In the genomic region with DNA sequence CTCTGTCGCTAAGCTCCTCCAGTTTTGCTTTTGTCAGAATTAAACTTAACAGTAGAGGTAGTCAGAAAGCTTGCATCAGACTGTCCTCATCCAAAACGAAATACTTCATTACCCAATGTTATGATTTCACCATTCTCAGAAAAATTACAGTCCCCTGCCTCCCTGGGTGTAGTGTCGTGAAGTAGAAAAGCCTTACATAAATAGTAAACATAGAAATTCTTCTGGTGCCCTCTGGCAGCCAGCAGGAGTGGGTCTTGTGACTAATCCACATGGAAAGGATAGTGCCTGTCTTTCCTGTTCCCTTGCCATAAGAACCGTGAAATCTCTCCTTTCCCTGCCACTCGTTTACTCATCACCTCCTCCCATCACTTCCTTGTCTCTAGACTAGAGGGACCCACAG, we compare ENCODE assay signal across 13 cellular contexts.
DNase-seq lines count a peak whose midpoint lies in the region; ATAC-seq lines count a peak whose summit lies in the region.
"Had no signal": no experiment of that assay in that cellular context is flagged by ENCODE, and none has a peak within 500 bp of the region (broad histone marks: within the 10 kb centered on the region; RNA-seq: fewer than 3 reads in every experiment).

No MANE protein-coding gene starts in this region.

- CTCF ChIA-PET in activated naive CD4-positive, alpha-beta T cell treated with anti-CD3 and anti-CD28 coated beads, Interleukin-2, amount 10 ng/mL, durations not matched to agents 7 days and 5 days (lab: Charles Lee), result interaction anchor here (1.6 kb wide), 1 partner anchor 16 kb away, joined by 4 read pairs; no protein-coding TSS in a partner anchor

- H3K27ac Mint-ChIP-seq in stimulated activated memory B cell treated with anti-CD40 and anti-IgM and Interleukin-4, amounts not matched to agents 10 μg/mL and 1 μg/mL and 100 μg/mL, for 72 hours, result no peak overlapping the region
- H3K27ac Mint-ChIP-seq in activated naive CD4-positive, alpha-beta T cell treated with anti-CD3 and anti-CD28 coated beads, Interleukin-2, amount 10 ng/mL, durations not matched to agents 7 days and 5 days, result no peak overlapping the region

- ATAC-seq in esophagus mucosa, result peak; percentile 49
- ATAC-seq in stimulated activated memory B cell treated with anti-CD40 and anti-IgM and Interleukin-4, amounts not matched to agents 10 μg/mL and 1 μg/mL and 100 μg/mL, for 72 hours, result no peak

- peaks cover 5% of the 10 kb centered on the region for H3K36me3 Mint-ChIP-seq in stimulated activated memory B cell treated with anti-CD40 and anti-IgM and Interleukin-4, amounts not matched to agents 10 μg/mL and 1 μg/mL and 100 μg/mL, for 72 hours
- no peaks in the 10 kb centered on the region for H3K36me3 Mint-ChIP-seq in activated naive CD4-positive, alpha-beta T cell treated with anti-CD3 and anti-CD28 coated beads, Interleukin-2, amount 10 ng/mL, durations not matched to agents 7 days and 5 days

- no peaks in the 10 kb centered on the region for H3K9me3 Mint-ChIP-seq in stimulated activated memory B cell treated with anti-CD40 and anti-IgM and Interleukin-4, amounts not matched to agents 10 μg/mL and 1 μg/mL and 100 μg/mL, for 72 hours
- H3K9me3 Mint-ChIP-seq in activated naive CD4-positive, alpha-beta T cell treated with anti-CD3 and anti-CD28 coated beads, Interleukin-2, amount 10 ng/mL, durations not matched to agents 7 days and 5 days, result no peaks in the 10 kb centered on the region

- no peaks in the 10 kb centered on the region for H3K4me1 Mint-ChIP-seq in stimulated activated memory B cell treated with anti-CD40 and anti-IgM and Interleukin-4, amounts not matched to agents 10 μg/mL and 1 μg/mL and 100 μg/mL, for 72 hours
- no peaks in the 10 kb centered on the region for H3K4me1 Mint-ChIP-seq in activated naive CD4-positive, alpha-beta T cell treated with anti-CD3 and anti-CD28 coated beads, Interleukin-2, amount 10 ng/mL, durations not matched to agents 7 days and 5 days

- DNase-seq in EH (ENCODE audit: low read depth) (peak; percentile 82), NCI-H226 (peak; percentile 17), pulmonary artery endothelial cell (ENCODE audit: low read depth, low spot score) (peak; percentile 26), amygdala (lab: John Stamatoyannopoulos, UW) (no peak), GM19238 (ENCODE audit: insufficient read length, low spot score) (no peak)
- no peak for DNase-seq in activated naive CD4-positive, alpha-beta T cell treated with anti-CD3 and anti-CD28 coated beads, Interleukin-2, amount 10 ng/mL, durations not matched to agents 7 days and 5 days
- DNase-seq: activated CD8-positive, alpha-beta memory T cell treated with anti-CD3 and anti-CD28 coated beads for 24 hours; anterior cingulate cortex; DMS79 treated with DMSO at 0.1 percent for 48 hours; glutamatergic neuron; NCI-H1930 had no signal

- H3K4me3 Mint-ChIP-seq in stimulated activated memory B cell treated with anti-CD40 and anti-IgM and Interleukin-4, amounts not matched to agents 10 μg/mL and 1 μg/mL and 100 μg/mL, for 72 hours, result no peak overlapping the region
- no peak overlapping the region for H3K4me3 Mint-ChIP-seq in activated naive CD4-positive, alpha-beta T cell treated with anti-CD3 and anti-CD28 coated beads, Interleukin-2, amount 10 ng/mL, durations not matched to agents 7 days and 5 days

- H3K27me3 Mint-ChIP-seq in stimulated activated memory B cell treated with anti-CD40 and anti-IgM and Interleukin-4, amounts not matched to agents 10 μg/mL and 1 μg/mL and 100 μg/mL, for 72 hours, result no peaks in the 10 kb centered on the region
- H3K27me3 Mint-ChIP-seq in activated naive CD4-positive, alpha-beta T cell treated with anti-CD3 and anti-CD28 coated beads, Interleukin-2, amount 10 ng/mL, durations not matched to agents 7 days and 5 days, result no peaks in the 10 kb centered on the region

Comparison
In these comparisons a context has a peak if more than half of its experiments do, and no peak if none do; other contexts are left out.
1. DNase-seq: peak in EH (single experiment), NCI-H226 (single experiment) and pulmonary artery endothelial cell (single experiment); none in amygdala (0 of 56), GM19238 (single experiment) and activated naive CD4-positive, alpha-beta T cell treated with anti-CD3 and anti-CD28 coated beads, Interleukin-2, amount 10 ng/mL, durations not matched to agents 7 days and 5 days (single experiment).